Comparison of ENCODE assay signal across 8 cellular contexts in genomic region chr2:148020358-148021058, GRCh38. TPM values are rescaled to one million over a fixed set of nuclear protein-coding genes. Genes with fewer than 3 reads are reported as not detected.
DNase-seq lines count a peak whose midpoint lies in the region; ATAC-seq lines count a peak whose summit lies in the region.

Gene ORC4 (minus strand): TSS chr2:148020737. CDS start chr2:147975958, 44,779 bp downstream.

- peaks cover 54% of the 10 kb centered on the region for H3K4me1 Mint-ChIP-seq in dendritic cell treated with granulocyte-macrophage colony-stimulating factor and Interleukin-4, amounts not matched to agents 40 ng/mL and 50 ng/mL, for 4 days (ENCODE audit: low read depth)

- no peaks in the 10 kb centered on the region for H3K9me3 Mint-ChIP-seq in dendritic cell treated with granulocyte-macrophage colony-stimulating factor and Interleukin-4, amounts not matched to agents 40 ng/mL and 50 ng/mL, for 4 days

- intact Hi-C loops in dendritic cell treated with granulocyte-macrophage colony-stimulating factor and Interleukin-4, amounts not matched to agents 40 ng/mL and 50 ng/mL, for 4 days (cut with micrococcal nuclease) = loop anchor here (1.0 to 10.0 kb wide), 2 partner anchors 176 to 623 kb away; partner anchors contain the start of gene ACVR2A

- no peaks in the 10 kb centered on the region for H3K27me3 Mint-ChIP-seq in dendritic cell treated with granulocyte-macrophage colony-stimulating factor and Interleukin-4, amounts not matched to agents 40 ng/mL and 50 ng/mL, for 4 days

- H3K27ac Mint-ChIP-seq in dendritic cell treated with granulocyte-macrophage colony-stimulating factor and Interleukin-4, amounts not matched to agents 40 ng/mL and 50 ng/mL, for 4 days = peak within 1 kb of the TSS; percentile 100

- peaks cover 20% of the 10 kb centered on the region for H3K36me3 Mint-ChIP-seq in dendritic cell treated with granulocyte-macrophage colony-stimulating factor and Interleukin-4, amounts not matched to agents 40 ng/mL and 50 ng/mL, for 4 days (ENCODE audit: low read depth)

- H3K4me3 Mint-ChIP-seq in dendritic cell treated with granulocyte-macrophage colony-stimulating factor and Interleukin-4, amounts not matched to agents 40 ng/mL and 50 ng/mL, for 4 days = peak within 1 kb of the TSS; percentile 99

- DNase-seq in CD1c-positive myeloid dendritic cell (ENCODE audit: extremely low spot score) (peak; percentile 99), NCI-H748 (lab: John Stamatoyannopoulos, UW; ENCODE audit: unreplicated experiment) (peak; percentile 99), left lobe of liver (ENCODE audit: low spot score) (peak; percentile 98)
- DNase-seq in activated CD4-positive, alpha-beta T cell treated with anti-CD3 and anti-CD28 coated beads, Interleukin-2, amount 50 U/mL, for 1 hour = peak; percentile 96
- DNase-seq in stimulated activated CD4-positive, alpha-beta T cell treated with anti-CD3 and anti-CD28 coated beads, Interleukin-2, amount 100 ng/mL, for 4 hours (ENCODE audit: low read depth) = peak; percentile 98

- ATAC-seq in GM19372 (IDR thresholded peaks at IDR 0.05; ENCODE audit: low read depth, unreplicated experiment) (peak; percentile 77), HG03558 (IDR thresholded peaks at IDR 0.05; ENCODE audit: extremely low read depth, unreplicated experiment) (peak; percentile 47), left lobe of liver (peak; percentile 95)

RNA-seq across cellular contexts. Expression of gene ORC4, which starts in this region (rescaled TPM):
- 16.2 TPM for total RNA-seq in left lobe of liver

Comparison
In these comparisons a context has a peak if more than half of its experiments do, and no peak if none do; other contexts are left out.
1. Peak in every context shown above with its lines: DNase-seq and ATAC-seq.